Comparison of ENCODE assay signal across 1 cellular context in the genomic region with DNA sequence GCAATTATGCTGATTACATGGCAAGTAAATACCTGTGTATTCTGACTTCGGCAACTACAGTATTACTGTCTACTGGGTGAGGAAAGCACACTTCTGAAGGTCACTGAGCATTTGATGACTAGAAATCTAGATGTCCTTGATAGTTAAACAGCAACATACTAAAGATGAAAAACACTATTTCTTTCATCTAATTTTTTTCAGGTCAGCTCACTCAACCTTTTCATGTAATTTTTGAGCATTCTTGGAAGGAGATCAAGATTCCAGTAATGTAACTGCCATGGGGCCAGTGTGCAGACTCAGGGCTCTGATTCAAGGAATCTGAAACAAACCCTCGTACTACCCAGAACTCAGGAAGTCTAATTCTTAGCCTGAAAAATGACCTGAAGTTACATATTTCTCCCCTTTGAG.
TF ChIP-seq lines count a peak whose summit lies in the region.

No MANE protein-coding gene starts in this region.

TF ChIP-seq in WTC11, 78 proteins besides CTCF, POLR2A, EP300 and RAD21 (continued from another document):
- TF ChIP-seq TEAD1 (CRISPR knock-in tag; IDR thresholded peaks at IDR 0.05): no peak
